8 cellular contexts compared by ENCODE assay signal in genomic region chr10:102151774-102152544, GRCh38. TPM values are rescaled to one million over a fixed set of nuclear protein-coding genes. Genes with fewer than 3 reads are reported as not detected.
DNase-seq lines count a peak whose midpoint lies in the region; ATAC-seq and TF ChIP-seq lines count a peak whose summit lies in the region.

Gene NOLC1 (plus strand): TSS chr10:102152389. CDS start chr10:102152411, 22 bp downstream.

- H3K9me3 Mint-ChIP-seq in activated T-helper 2 cell treated with anti-CD3 and anti-CD28 coated beads, Interferon-gamma antibody, Interleukin-2, Interleukin-4, amounts not matched to agents 10 μg/mL and 5 μg/mL and 100 μg/mL, durations not matched to agents 14 hours and 24 hours and 36 hours = no peaks in the 10 kb centered on the region
- H3K9me3 Mint-ChIP-seq in naive thymus-derived CD4-positive, alpha-beta T cell = no peaks in the 10 kb centered on the region
- no peaks in the 10 kb centered on the region for H3K9me3 Mint-ChIP-seq in stimulated activated naive B cell treated with anti-CD40 and anti-IgM and Interleukin-4, amounts not matched to agents 10 μg/mL and 1 μg/mL and 100 μg/mL, for 72 hours

- no peak for TF ChIP-seq CTCF in RWPE2 (IDR thresholded peaks at IDR 0.05; ENCODE audit: poor library complexity, severe bottlenecking)
- TF ChIP-seq CTCF in fibroblast of lung (conservative IDR thresholded peaks at IDR 0.05 in 1 of 2, IDR thresholded peaks at IDR 0.05 in 1 of 2; ENCODE audit: low read depth in 1 of 2, low read length in 2 of 2) = no peak

- peak within 1 kb of the TSS; percentile 91 for H3K27ac ChIP-seq in RWPE2 (ENCODE audit: poor library complexity, severe bottlenecking)
- H3K27ac ChIP-seq in fibroblast of lung (ENCODE audit: insufficient read depth, low read length) = peak within 1 kb of the TSS; percentile 96
- peak within 1 kb of the TSS; percentile 94 for H3K27ac ChIP-seq in naive thymus-derived CD4-positive, alpha-beta T cell (ENCODE audit: low read depth, low read length)

- H3K36me3 ChIP-seq in RWPE2 (ENCODE audit: low read depth) (peaks cover 75% of the 10 kb centered on the region), fibroblast of lung (ENCODE audit: control insufficient read depth, insufficient read depth, low read length) (peaks cover 24% of the 10 kb centered on the region)
- H3K36me3 ChIP-seq in naive thymus-derived CD4-positive, alpha-beta T cell (ENCODE audit: control insufficient read depth in 2 of 3, insufficient read depth in 3 of 3, low read length in 3 of 3) = peaks cover 9 to 40% (median 12%) of the 10 kb centered on the region in 3 experiments

- POLR2A ChIA-PET in naive thymus-derived CD4-positive, alpha-beta T cell (lab: Charles Lee) = interaction anchor here (0.6 to 2.1 kb wide), 19 partner anchors 8 to 1247 kb away, joined by 3 to 10 read pairs (median 5); partner anchors contain the start of genes CNNM2, HPS6, OGA and PPRC1

- DNase-seq in EH (ENCODE audit: low read depth) (peak; percentile 99), H4 (ENCODE audit: low spot score) (peak; percentile 98), LoVo (ENCODE audit: low spot score) (peak; percentile 98), RWPE2 (ENCODE audit: low spot score) (peak; percentile 97), fibroblast of lung (ENCODE audit: low read depth in 2 of 2) (peak; percentile 99)
- peak; percentile 100 for DNase-seq in activated T-helper 2 cell treated with anti-CD3 and anti-CD28 coated beads, Interferon-gamma antibody, Interleukin-2, Interleukin-4, amounts not matched to agents 10 μg/mL and 5 μg/mL and 100 μg/mL, durations not matched to agents 14 hours and 24 hours and 36 hours (ENCODE audit: low spot score)
- peak; percentile 95 to 100 (median 100) for DNase-seq in naive thymus-derived CD4-positive, alpha-beta T cell
- peak; percentile 99 for DNase-seq in stimulated activated naive B cell treated with anti-CD40 and anti-IgM and Interleukin-4, amounts not matched to agents 10 μg/mL and 1 μg/mL and 100 μg/mL, for 72 hours

- H3K4me3 ChIP-seq in RWPE2 (ENCODE audit: severe bottlenecking) = peak within 1 kb of the TSS; percentile 69
- peak within 1 kb of the TSS; percentile 79 to 100 (median 86) for H3K4me3 ChIP-seq in fibroblast of lung (replicated peaks in 1 of 4; ENCODE audit: control extremely low read depth in 1 of 4, insufficient read depth in 1 of 4, low read depth in 3 of 4, low read length in 4 of 4)
- peak within 1 kb of the TSS; percentile 87 for H3K4me3 ChIP-seq in naive thymus-derived CD4-positive, alpha-beta T cell (ENCODE audit: low read length)

- no peaks in the 10 kb centered on the region for H3K27me3 ChIP-seq in RWPE2 (ENCODE audit: insufficient read depth, poor library complexity, severe bottlenecking)
- H3K27me3 ChIP-seq in fibroblast of lung (ENCODE audit: control insufficient read depth, insufficient read depth, low read length) = no peaks in the 10 kb centered on the region
- H3K27me3 ChIP-seq in naive thymus-derived CD4-positive, alpha-beta T cell (ENCODE audit: control insufficient read depth in 2 of 2, insufficient read depth in 2 of 2, low read length in 2 of 2) = no peaks in the 10 kb centered on the region

- peak within 1 kb of the TSS; percentile 95 for H3K4me2 ChIP-seq in fibroblast of lung (ENCODE audit: extremely low read depth, insufficient read depth, low read length)

- peak within 1 kb of the TSS; percentile 90 for H3K9ac ChIP-seq in fibroblast of lung (ENCODE audit: insufficient read depth, low read length)

- no peaks in the 10 kb centered on the region for H3K27me3 Mint-ChIP-seq in activated T-helper 2 cell treated with anti-CD3 and anti-CD28 coated beads, Interferon-gamma antibody, Interleukin-2, Interleukin-4, amounts not matched to agents 10 μg/mL and 5 μg/mL and 100 μg/mL, durations not matched to agents 14 hours and 24 hours and 36 hours (ENCODE audit: low read depth)
- peaks cover 0 to 4% (median 0%) of the 10 kb centered on the region in 5 donors for H3K27me3 Mint-ChIP-seq in naive thymus-derived CD4-positive, alpha-beta T cell
- H3K27me3 Mint-ChIP-seq in stimulated activated naive B cell treated with anti-CD40 and anti-IgM and Interleukin-4, amounts not matched to agents 10 μg/mL and 1 μg/mL and 100 μg/mL, for 72 hours = no peaks in the 10 kb centered on the region

- H3K4me1 Mint-ChIP-seq in activated T-helper 2 cell treated with anti-CD3 and anti-CD28 coated beads, Interferon-gamma antibody, Interleukin-2, Interleukin-4, amounts not matched to agents 10 μg/mL and 5 μg/mL and 100 μg/mL, durations not matched to agents 14 hours and 24 hours and 36 hours (ENCODE audit: low read depth) = peaks cover 28% of the 10 kb centered on the region
- peaks cover 28 to 58% (median 43%) of the 10 kb centered on the region in 7 donors for H3K4me1 Mint-ChIP-seq in naive thymus-derived CD4-positive, alpha-beta T cell
- peaks cover 30 to 73% of the 10 kb centered on the region in 2 donors for H3K4me1 Mint-ChIP-seq in stimulated activated naive B cell treated with anti-CD40 and anti-IgM and Interleukin-4, amounts not matched to agents 10 μg/mL and 1 μg/mL and 100 μg/mL, for 72 hours

- CTCF ChIA-PET in naive thymus-derived CD4-positive, alpha-beta T cell (lab: Charles Lee) = interaction anchor here (1.2 kb wide), 1 partner anchor 20 kb away, joined by 5 read pairs; the partner anchor contains the start of gene PPRC1

- peak within 1 kb of the TSS; percentile 63 for H2AFZ ChIP-seq in fibroblast of lung (ENCODE audit: low read length)

- peaks cover 45% of the 10 kb centered on the region for H3K79me2 ChIP-seq in fibroblast of lung (ENCODE audit: control insufficient read depth, insufficient read depth, low read length)

- H4K20me1 ChIP-seq in fibroblast of lung (ENCODE audit: control insufficient read depth, extremely low read depth, insufficient read depth, low read length) = no peaks in the 10 kb centered on the region

- no peaks in the 10 kb centered on the region for H3K9me3 ChIP-seq in RWPE2 (ENCODE audit: severe bottlenecking)
- H3K9me3 ChIP-seq in fibroblast of lung (ENCODE audit: control insufficient read depth, insufficient read depth, low read depth, low read length) = no peaks in the 10 kb centered on the region
- H3K9me3 ChIP-seq in naive thymus-derived CD4-positive, alpha-beta T cell (ENCODE audit: control insufficient read depth in 2 of 3, low read length in 3 of 3) = no peaks in the 10 kb centered on the region

- peaks cover 89% of the 10 kb centered on the region for H3K36me3 Mint-ChIP-seq in activated T-helper 2 cell treated with anti-CD3 and anti-CD28 coated beads, Interferon-gamma antibody, Interleukin-2, Interleukin-4, amounts not matched to agents 10 μg/mL and 5 μg/mL and 100 μg/mL, durations not matched to agents 14 hours and 24 hours and 36 hours (ENCODE audit: low read depth)
- peaks cover 6 to 30% (median 13%) of the 10 kb centered on the region in 5 donors for H3K36me3 Mint-ChIP-seq in naive thymus-derived CD4-positive, alpha-beta T cell
- H3K36me3 Mint-ChIP-seq in stimulated activated naive B cell treated with anti-CD40 and anti-IgM and Interleukin-4, amounts not matched to agents 10 μg/mL and 1 μg/mL and 100 μg/mL, for 72 hours = peaks cover 71 to 75% of the 10 kb centered on the region in 2 donors

- H3K4me1 ChIP-seq in RWPE2 (ENCODE audit: insufficient read depth, poor library complexity, severe bottlenecking) (peaks cover 12% of the 10 kb centered on the region), fibroblast of lung (ENCODE audit: control insufficient read depth, extremely low read depth, insufficient read depth, low read length) (peaks cover 7% of the 10 kb centered on the region)
- H3K4me1 ChIP-seq in naive thymus-derived CD4-positive, alpha-beta T cell (ENCODE audit: control insufficient read depth in 2 of 2, insufficient read depth in 2 of 2, low read length in 2 of 2) = peaks cover 11 to 16% of the 10 kb centered on the region in 2 donors

- peak within 1 kb of the TSS; percentile 97 for H3K4me3 Mint-ChIP-seq in activated T-helper 2 cell treated with anti-CD3 and anti-CD28 coated beads, Interferon-gamma antibody, Interleukin-2, Interleukin-4, amounts not matched to agents 10 μg/mL and 5 μg/mL and 100 μg/mL, durations not matched to agents 14 hours and 24 hours and 36 hours (ENCODE audit: low read depth)
- peak within 1 kb of the TSS; percentile 91 to 98 (median 96) for H3K4me3 Mint-ChIP-seq in naive thymus-derived CD4-positive, alpha-beta T cell
- peak within 1 kb of the TSS; percentile 97 to 98 for H3K4me3 Mint-ChIP-seq in stimulated activated naive B cell treated with anti-CD40 and anti-IgM and Interleukin-4, amounts not matched to agents 10 μg/mL and 1 μg/mL and 100 μg/mL, for 72 hours

- H3K27ac Mint-ChIP-seq in activated T-helper 2 cell treated with anti-CD3 and anti-CD28 coated beads, Interferon-gamma antibody, Interleukin-2, Interleukin-4, amounts not matched to agents 10 μg/mL and 5 μg/mL and 100 μg/mL, durations not matched to agents 14 hours and 24 hours and 36 hours = peak within 1 kb of the TSS; percentile 96
- H3K27ac Mint-ChIP-seq in naive thymus-derived CD4-positive, alpha-beta T cell = peak within 1 kb of the TSS; percentile 91 to 98 (median 96)
- H3K27ac Mint-ChIP-seq in stimulated activated naive B cell treated with anti-CD40 and anti-IgM and Interleukin-4, amounts not matched to agents 10 μg/mL and 1 μg/mL and 100 μg/mL, for 72 hours = peak within 1 kb of the TSS; percentile 98

- ATAC-seq in RWPE2 (ENCODE audit: low read depth) = peak; percentile 82
- ATAC-seq in naive thymus-derived CD4-positive, alpha-beta T cell = peak; percentile 97
- ATAC-seq in stimulated activated naive B cell treated with anti-CD40 and anti-IgM and Interleukin-4, amounts not matched to agents 10 μg/mL and 1 μg/mL and 100 μg/mL, for 72 hours (replicated peaks) = peak; percentile 96 to 97

- intact Hi-C loops in activated T-helper 2 cell treated with anti-CD3 and anti-CD28 coated beads, Interferon-gamma antibody, Interleukin-2, Interleukin-4, amounts not matched to agents 10 μg/mL and 5 μg/mL and 100 μg/mL, durations not matched to agents 14 hours and 24 hours and 36 hours (cut with micrococcal nuclease) = loop anchor here (1.0 to 5.0 kb wide), 9 partner anchors 20 to 560 kb away; partner anchors contain the start of genes ACTR1A, ARL3, ARMH3 and GBF1
- intact Hi-C loops in naive thymus-derived CD4-positive, alpha-beta T cell (cut with micrococcal nuclease) = loop anchor here (1.0 to 5.0 kb wide), 25 partner anchors 17 to 1092 kb away; partner anchors contain the start of genes ARMH3 (in 2 of the 2), GBF1 (in 2 of the 2), HPS6 (in 2 of the 2) and LDB1 (in 2 of the 2)

RNA-seq across cellular contexts. Expression of gene NOLC1, which starts in this region (rescaled TPM):
- total RNA-seq in H4 (2014; rRNA removed; shearing (Covaris generic)) = 55.3 and 72.3 TPM in 2 replicates
- 195 and 196 TPM in 2 replicates for total RNA-seq in activated T-helper 2 cell treated with anti-CD3 and anti-CD28 coated beads, Interferon-gamma antibody, Interleukin-2, Interleukin-4, amounts not matched to agents 10 μg/mL and 5 μg/mL and 100 μg/mL, durations not matched to agents 14 hours and 24 hours and 36 hours
- total RNA-seq in fibroblast of lung = 16.5 and 23.4 TPM in 2 replicates
- polyA plus RNA-seq in fibroblast of lung = 64.7 and 105 TPM in 2 replicates
- 34.1 and 48.1 TPM in 2 replicates for polyA plus RNA-seq in fibroblast of lung (2012)
- 3.0 and 19.3 TPM in 2 replicates for polyA minus RNA-seq in fibroblast of lung (ENCODE audit: low replicate concordance)
- 10 to 100 TPM; 45.1 to 98.5 (median 58.8) TPM for total RNA-seq in naive thymus-derived CD4-positive, alpha-beta T cell
- polyA plus RNA-seq in naive thymus-derived CD4-positive, alpha-beta T cell = 10 to 100 TPM; 54.5 to 91.6 TPM

Comparison
In these comparisons a context has a peak if more than half of its experiments do, and no peak if none do; other contexts are left out.
1. Peak in every context shown above with its lines: DNase-seq, ATAC-seq, H3K4me3 ChIP-seq and H3K27ac ChIP-seq.